ENCODE assay signal across 8 cellular contexts in the genomic region with DNA sequence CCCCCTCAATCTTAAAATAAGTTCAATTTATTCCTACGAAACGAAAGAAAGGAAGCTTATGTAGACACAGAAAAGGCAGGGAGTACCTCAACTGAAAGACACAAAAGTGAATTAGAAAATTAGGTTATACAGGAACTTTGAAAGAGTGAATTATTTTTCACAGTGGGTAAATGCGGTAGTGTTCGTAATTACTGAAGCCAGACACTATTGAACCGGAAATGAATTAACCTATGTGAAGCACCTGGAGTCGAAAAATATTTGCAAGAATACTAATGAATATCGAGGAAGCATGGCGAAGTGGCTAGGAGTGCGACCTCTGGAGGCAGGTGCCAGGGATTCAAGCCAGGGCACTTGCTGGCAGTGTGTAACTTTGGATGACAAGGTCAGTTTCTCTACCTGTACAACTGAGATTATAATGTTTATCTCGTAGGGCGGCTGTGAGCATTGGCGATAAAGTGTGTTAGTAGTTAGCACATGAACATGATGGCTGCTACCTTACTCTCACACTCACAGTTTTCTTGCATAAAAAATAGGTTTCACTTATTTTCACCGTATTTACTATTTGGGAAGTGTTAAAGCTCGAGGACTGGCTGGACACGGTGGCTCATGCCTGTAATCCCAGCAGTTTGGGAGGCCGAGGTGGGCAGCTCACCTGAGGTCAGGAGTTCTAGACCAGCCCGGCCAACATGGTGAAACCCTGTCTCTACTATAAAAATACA. TPM values are rescaled to one million over a fixed set of nuclear protein-coding genes. Genes with fewer than 3 reads are reported as not detected.
DNase-seq lines count a peak whose midpoint lies in the region; ATAC-seq and TF ChIP-seq lines count a peak whose summit lies in the region.

No MANE protein-coding gene starts in this region.

- H3K27me3 ChIP-seq in left lung = no peaks in the 10 kb centered on the region

- peak overlapping the region; percentile 80 for H3K4me3 ChIP-seq in AG09309 (ENCODE audit: control insufficient read depth, low read depth, low read length)
- H3K4me3 ChIP-seq in coronary artery = peak overlapping the region; percentile 69
- peak overlapping the region; percentile 71 to 84 for H3K4me3 ChIP-seq in left lung

- H3K4me1 ChIP-seq in left lung = peaks cover 0 to 11% of the 10 kb centered on the region in 2 donors

- ATAC-seq in GM18858 (IDR thresholded peaks at IDR 0.05; ENCODE audit: unreplicated experiment) (peak; percentile 88), HG03060 (IDR thresholded peaks at IDR 0.05; ENCODE audit: low read depth, unreplicated experiment) (peak; percentile 91), left lung (peak; percentile 96)

- DNase-seq in AG09309 (ENCODE audit: low read depth) (no peak), NCI-H2171 treated with DMSO at 0.1 percent for 48 hours (lab: John Stamatoyannopoulos, UW) (peak; percentile 82), coronary artery (ENCODE audit: low spot score) (no peak), left lung (peak; percentile 78 to 81)
- DNase-seq in activated CD4-positive, alpha-beta T cell treated with anti-CD3 and anti-CD28 coated beads for 1 hour = peak; percentile 49
- DNase-seq in stimulated activated CD4-positive, alpha-beta T cell treated with anti-CD3 and anti-CD28 coated beads, Interleukin-4, amount 100 ng/mL, for 4 hours = peak; percentile 61 to 73

- H3K36me3 ChIP-seq in left lung = no peaks in the 10 kb centered on the region

- H3K9me3 ChIP-seq in left lung = no peaks in the 10 kb centered on the region

- H3K27ac ChIP-seq in coronary artery (peak overlapping the region; percentile 29 to 40), left lung (peak overlapping the region in 1 of 2 donors; percentile 84)

- intact Hi-C loops in left lung (cut with DNase I) = no loop called here

- TF ChIP-seq CTCF in AG09309 (IDR thresholded peaks at IDR 0.05; ENCODE audit: control insufficient read depth, insufficient read depth, low read depth, low read length, missing control alignments) (peak; percentile 86), coronary artery (IDR thresholded peaks at IDR 0.05) (peak; percentile 52), left lung (IDR thresholded peaks at IDR 0.05) (peak; percentile 38 to 70)

RNA-seq across cellular contexts. Expression of gene SLC18B1, which starts 0.5 kb away (rescaled TPM):
- total RNA-seq in left lung = 10 to 100 TPM; 10.8 to 15.0 TPM

RNA-seq across cellular contexts. Expression of gene RPS12, which starts 15.4 kb away (rescaled TPM):
- 1,000 to 10,000 TPM; 1,016 to 1,304 TPM for total RNA-seq in left lung

RNA-seq across cellular contexts. Expression of gene VNN2, which starts 41.3 kb away (rescaled TPM):
- total RNA-seq in left lung = 10 to 100 TPM in 1 of 2 donors, 1 to 10 TPM in 1; 4.0 to 58.8 TPM

Comparison
In these comparisons a context has a peak if more than half of its experiments do, and no peak if none do; other contexts are left out.
1. DNase-seq: peak in NCI-H2171 treated with DMSO at 0.1 percent for 48 hours (single experiment), activated CD4-positive, alpha-beta T cell treated with anti-CD3 and anti-CD28 coated beads for 1 hour (single experiment), left lung (2 of 2) and stimulated activated CD4-positive, alpha-beta T cell treated with anti-CD3 and anti-CD28 coated beads, Interleukin-4, amount 100 ng/mL, for 4 hours (2 of 2); none in AG09309 (single experiment) and coronary artery (single experiment).
2. Peak in every context shown above with its lines, with median percentiles within 50 percentile points of each other: H3K4me3 ChIP-seq, CTCF ChIP-seq and ATAC-seq.